Comparison of ENCODE assay signal across 16 cellular contexts in the genomic region with DNA sequence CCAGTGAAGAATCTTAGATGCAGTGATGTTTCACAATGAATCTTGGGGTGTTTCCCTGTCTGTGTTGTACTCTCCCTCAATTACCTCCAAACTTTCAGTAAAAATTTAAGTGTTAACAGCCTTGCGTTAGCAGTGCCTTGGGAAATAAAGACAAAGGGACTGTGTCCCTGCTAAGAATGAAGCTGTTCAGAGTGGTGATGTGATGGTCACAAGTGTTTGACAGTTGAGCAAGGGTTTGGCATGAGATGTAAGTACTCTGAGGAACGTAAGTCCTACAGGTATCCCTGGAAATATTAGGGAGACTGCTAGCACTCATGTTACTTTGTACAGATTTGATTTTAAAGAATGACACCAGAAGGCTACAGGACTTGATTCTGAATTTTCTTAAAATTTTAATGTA.
A peak's percentile ranks its signal among the peaks of the same experiment; 100 is the strongest.
DNase-seq lines count a peak whose midpoint lies in the region; ATAC-seq, FAIRE-seq and TF ChIP-seq lines count a peak whose summit lies in the region.
"Had no signal": no experiment of that assay in that cellular context is flagged by ENCODE, and none has a peak within 500 bp of the region (broad histone marks: within the 10 kb centered on the region; RNA-seq: fewer than 3 reads in every experiment).

No MANE protein-coding gene starts in this region.

- H3K18ac ChIP-seq in H1 (ENCODE audit: extremely low read depth, low read length): no peak overlapping the region

- H3K27ac Mint-ChIP-seq in GM23338 (no peak overlapping the region), neural progenitor cell (no peak overlapping the region)
- H3K27ac Mint-ChIP-seq in stimulated activated naive CD8-positive, alpha-beta T cell treated with anti-CD3 and anti-CD28 coated beads, Interleukin-15, amount 100 ng/mL, for 72 hours: no peak overlapping the region
- H3K27ac Mint-ChIP-seq: CD4-positive, alpha-beta T cell had no signal

- H3K27me3 ChIP-seq in GM23338 (ENCODE audit: insufficient read depth): no peaks in the 10 kb centered on the region
- no peaks in the 10 kb centered on the region for H3K27me3 ChIP-seq in H1 (replicated peaks in 1 of 4; ENCODE audit: control insufficient read depth in 3 of 4, extremely low read depth in 1 of 4, insufficient read depth in 3 of 4, low read length in 3 of 4)
- no peaks in the 10 kb centered on the region for H3K27me3 ChIP-seq in neural progenitor cell

- WGBS in H1 (ENCODE audit: extremely low coverage in 1 of 2, insufficient coverage in 1 of 2, insufficient read length in 1 of 2, insufficient replicate concordance in 2 of 2, low coverage in 1 of 2, low lambda C conversion rate in 2 of 2, missing lambda C conversion rate in 1 of 2), 2 experiments: 100% methylated on average over 2 of the region's 2 CpGs; no CpG with 5 or more reads in 1 of the 2 experiments

- peak overlapping the region; percentile 69; the same call in 1 of the 2 replicates for H2AFZ ChIP-seq in GM23338
- H2AFZ ChIP-seq in H1 (ENCODE audit: low read length): peak overlapping the region; percentile 98; the same call in 1 of the 2 replicates
- peak overlapping the region; percentile 78 for H2AFZ ChIP-seq in neural progenitor cell (replicated peaks)

- no peaks in the 10 kb centered on the region for H3K4me1 Mint-ChIP-seq in GM23338
- H3K4me1 Mint-ChIP-seq in neural progenitor cell: no peaks in the 10 kb centered on the region
- H3K4me1 Mint-ChIP-seq in stimulated activated naive CD8-positive, alpha-beta T cell treated with anti-CD3 and anti-CD28 coated beads, Interleukin-15, amount 100 ng/mL, for 72 hours: no peaks in the 10 kb centered on the region

- H3K79me1 ChIP-seq in H1 (ENCODE audit: low read depth, low read length): no peaks in the 10 kb centered on the region

- H3K27me3 Mint-ChIP-seq in GM23338 (ENCODE audit: insufficient read depth, low read depth, poor library complexity): no peaks in the 10 kb centered on the region
- H3K27me3 Mint-ChIP-seq in neural progenitor cell (ENCODE audit: insufficient read depth, low read depth): peaks cover 2% of the 10 kb centered on the region
- peaks cover 11% of the 10 kb centered on the region for H3K27me3 Mint-ChIP-seq in stimulated activated naive CD8-positive, alpha-beta T cell treated with anti-CD3 and anti-CD28 coated beads, Interleukin-15, amount 100 ng/mL, for 72 hours

- H3K4me1 ChIP-seq in GM23338 (ENCODE audit: insufficient read depth) (no peaks in the 10 kb centered on the region), H1 (replicated peaks in 1 of 4; ENCODE audit: control insufficient read depth in 3 of 4, insufficient read depth in 4 of 4, low read length in 3 of 4) (no peaks in the 10 kb centered on the region), neural progenitor cell (no peaks in the 10 kb centered on the region)
- H3K4me1 ChIP-seq: Caco-2 had no signal

- DNase-seq in GM23338 (ENCODE audit: low spot score) (no peak), H1 (ENCODE audit: low read depth in 1 of 2, low spot score in 2 of 2) (no peak), neural progenitor cell (ENCODE audit: low spot score) (no peak), NCI-H446 (lab: John Stamatoyannopoulos, UW) (no peak), MV-4-11 (lab: John Stamatoyannopoulos, UW) (no peak)
- DNase-seq in stimulated activated naive CD8-positive, alpha-beta T cell treated with anti-CD3 and anti-CD28 coated beads, Interleukin-15, amount 100 ng/mL, for 72 hours: no peak
- DNase-seq: AML-193; Caco-2; CD4-positive, alpha-beta T cell; HCEC 1CT had no signal

- H2BK5ac ChIP-seq in H1 (ENCODE audit: low read depth, low read length): no peak overlapping the region

- no peaks in the 10 kb centered on the region for H4K20me1 ChIP-seq in GM23338 (replicated peaks; ENCODE audit: insufficient read depth)
- H4K20me1 ChIP-seq in H1 (replicated peaks in 1 of 2; ENCODE audit: control insufficient read depth in 1 of 2, insufficient read depth in 2 of 2, low read length in 2 of 2): no peaks in the 10 kb centered on the region
- no peaks in the 10 kb centered on the region for H4K20me1 ChIP-seq in neural progenitor cell (ENCODE audit: low read depth)

- H3K27ac ChIP-seq in GM23338 (ENCODE audit: low read depth): no peak overlapping the region
- H3K27ac ChIP-seq in H1 (ENCODE audit: low read depth, low read length): no peak overlapping the region
- H3K27ac ChIP-seq in neural progenitor cell: no peak overlapping the region
- H3K27ac ChIP-seq: C4-2B had no signal

- H3K79me2 ChIP-seq in GM23338 (replicated peaks; ENCODE audit: insufficient read depth): no peaks in the 10 kb centered on the region
- no peaks in the 10 kb centered on the region for H3K79me2 ChIP-seq in H1 (ENCODE audit: control insufficient read depth in 1 of 2, insufficient read depth in 2 of 2, low read length in 2 of 2)
- no peaks in the 10 kb centered on the region for H3K79me2 ChIP-seq in neural progenitor cell (ENCODE audit: low read depth)

- H3K9me3 Mint-ChIP-seq in GM23338 (no peaks in the 10 kb centered on the region), neural progenitor cell (no peaks in the 10 kb centered on the region)
- H3K9me3 Mint-ChIP-seq in stimulated activated naive CD8-positive, alpha-beta T cell treated with anti-CD3 and anti-CD28 coated beads, Interleukin-15, amount 100 ng/mL, for 72 hours: no peaks in the 10 kb centered on the region

- H3K9me2 ChIP-seq in GM23338 (ENCODE audit: insufficient read depth): no peaks in the 10 kb centered on the region

- no peaks in the 10 kb centered on the region for H3K9me3 ChIP-seq in H1 (ENCODE audit: insufficient read depth in 2 of 2, low read depth in 1 of 2, low read length in 1 of 2)
- no peaks in the 10 kb centered on the region for H3K9me3 ChIP-seq in neural progenitor cell (ENCODE audit: low read depth)
- H3K9me3 ChIP-seq: Caco-2 had no signal

- no peak for TF ChIP-seq RAD21 in H1 (IDR thresholded peaks at IDR 0.05 in 1 of 2, conservative IDR thresholded peaks at IDR 0.05 in 1 of 2; ENCODE audit: low read depth in 2 of 2, low read length in 2 of 2)

- no peak overlapping the region for H4K5ac ChIP-seq in H1 (ENCODE audit: insufficient read length, low read depth, low read length)

- TF ChIP-seq CTCF in GM23338 (conservative IDR thresholded peaks at IDR 0.05; ENCODE audit: low read depth in 2 of 2) (no peak), H1 (IDR thresholded peaks at IDR 0.05; ENCODE audit: control extremely low read depth in 1 of 3, insufficient read depth in 1 of 3, low read depth in 1 of 3, low read length in 3 of 3) (no peak), neural progenitor cell (IDR thresholded peaks at IDR 0.05) (no peak)

- H3K56ac ChIP-seq in H1 (replicated peaks; ENCODE audit: insufficient read length, low read depth, low read length): no peak overlapping the region

- CTCF ChIA-PET in H1 (lab: Charles Lee; ENCODE audit: partially characterized antibody): no interaction called here

- H3K4me2 ChIP-seq in GM23338: no peak overlapping the region
- no peak overlapping the region for H3K4me2 ChIP-seq in H1 (ENCODE audit: insufficient read depth in 1 of 2, low read depth in 2 of 2, low read length in 2 of 2)
- no peak overlapping the region for H3K4me2 ChIP-seq in neural progenitor cell

- no peak overlapping the region for H3K4ac ChIP-seq in H1 (replicated peaks; ENCODE audit: insufficient read length, low read depth, low read length)

- no peak for TF ChIP-seq EP300 in H1 (IDR thresholded peaks at IDR 0.05; ENCODE audit: borderline replicate concordance in 1 of 2, low read depth in 2 of 2, low read length in 2 of 2)

- FAIRE-seq in H1 (lab: Jason Lieb, UNC): no peak
- FAIRE-seq: D721Med, G401.6, GM12891, GM19239, H54 had no signal

- no peak overlapping the region for H4K91ac ChIP-seq in H1 (replicated peaks; ENCODE audit: insufficient read length, low read length)

- no peaks in the 10 kb centered on the region for H3K36me3 ChIP-seq in GM23338 (ENCODE audit: insufficient read depth)
- no peaks in the 10 kb centered on the region for H3K36me3 ChIP-seq in H1 (ENCODE audit: control insufficient read depth in 2 of 4, insufficient read depth in 4 of 4, low read length in 3 of 4)
- no peaks in the 10 kb centered on the region for H3K36me3 ChIP-seq in neural progenitor cell

- no peak overlapping the region for H3K23ac ChIP-seq in H1 (ENCODE audit: insufficient read length)

- no peak for TF ChIP-seq POLR2A in H1 (IDR thresholded peaks at IDR 0.05; ENCODE audit: control extremely low read depth in 1 of 2, low read depth in 2 of 2, low read length in 2 of 2)

- no peak overlapping the region for H3K14ac ChIP-seq in H1 (ENCODE audit: insufficient read length)

- H2BK12ac ChIP-seq in H1 (ENCODE audit: low read depth, low read length): no peak overlapping the region

- no peak overlapping the region for H3K4me3 Mint-ChIP-seq in GM23338
- H3K4me3 Mint-ChIP-seq in neural progenitor cell: no peak overlapping the region
- H3K4me3 Mint-ChIP-seq in stimulated activated naive CD8-positive, alpha-beta T cell treated with anti-CD3 and anti-CD28 coated beads, Interleukin-15, amount 100 ng/mL, for 72 hours: no peak overlapping the region
- H3K4me3 Mint-ChIP-seq: CD4-positive, alpha-beta T cell had no signal

- H2BK15ac ChIP-seq in H1 (ENCODE audit: low read length): no peak overlapping the region

- no peaks in the 10 kb centered on the region for H3K23me2 ChIP-seq in H1 (ENCODE audit: low read depth, low read length)

- H3K36me3 Mint-ChIP-seq in GM23338 (ENCODE audit: low read depth) (no peaks in the 10 kb centered on the region), neural progenitor cell (no peaks in the 10 kb centered on the region)

- POLR2A ChIA-PET in H1 (lab: Charles Lee; ENCODE audit: partially characterized antibody): no interaction called here

- H4K8ac ChIP-seq in H1 (ENCODE audit: extremely low read depth, insufficient read depth, low read length): no peak overlapping the region

- H2BK120ac ChIP-seq in H1 (replicated peaks; ENCODE audit: low read depth, low read length): no peak overlapping the region

- H3K4me3 ChIP-seq in GM23338 (no peak overlapping the region), H1 (ENCODE audit: extremely low read depth in 1 of 4, insufficient read depth in 2 of 4, low read depth in 3 of 4, low read length in 4 of 4) (no peak overlapping the region), neural progenitor cell (no peak overlapping the region)

- H3F3A ChIP-seq in GM23338 (replicated peaks; ENCODE audit: low read depth) (no peaks in the 10 kb centered on the region), neural progenitor cell (ENCODE audit: low read depth) (no peaks in the 10 kb centered on the region)

- no peak for ATAC-seq in GM23338
- no peak for ATAC-seq in stimulated activated naive CD8-positive, alpha-beta T cell treated with anti-CD3 and anti-CD28 coated beads, Interleukin-15, amount 100 ng/mL, for 72 hours

- H3K9ac ChIP-seq in H1 (replicated peaks in 1 of 4; ENCODE audit: extremely low read depth in 1 of 4, low read depth in 3 of 4, low read length in 3 of 4): no peak overlapping the region
- H3K9ac ChIP-seq in neural progenitor cell: no peak overlapping the region

- no peak overlapping the region for H2BK20ac ChIP-seq in H1 (ENCODE audit: low read length)

- H2AK5ac ChIP-seq in H1 (ENCODE audit: low read depth, low read length): no peak overlapping the region

TF ChIP-seq in GM23338, 12 proteins besides CTCF, POLR2A, EP300 and RAD21 (continues in another document):
- TF ChIP-seq ZNF114 (CRISPR knock-in tag; IDR thresholded peaks at IDR 0.05) (no peak), NANOG (IDR thresholded peaks at IDR 0.05; ENCODE audit: borderline replicate concordance) (no peak)

TF ChIP-seq in H1, 55 proteins besides CTCF, POLR2A, EP300 and RAD21 (continues in another document):
- no peak for TF ChIP-seq MAFK (IDR thresholded peaks at IDR 0.05; ENCODE audit: low read depth, low read length)
